ENCODE assay signal across 8 cellular contexts in the genomic region with DNA sequence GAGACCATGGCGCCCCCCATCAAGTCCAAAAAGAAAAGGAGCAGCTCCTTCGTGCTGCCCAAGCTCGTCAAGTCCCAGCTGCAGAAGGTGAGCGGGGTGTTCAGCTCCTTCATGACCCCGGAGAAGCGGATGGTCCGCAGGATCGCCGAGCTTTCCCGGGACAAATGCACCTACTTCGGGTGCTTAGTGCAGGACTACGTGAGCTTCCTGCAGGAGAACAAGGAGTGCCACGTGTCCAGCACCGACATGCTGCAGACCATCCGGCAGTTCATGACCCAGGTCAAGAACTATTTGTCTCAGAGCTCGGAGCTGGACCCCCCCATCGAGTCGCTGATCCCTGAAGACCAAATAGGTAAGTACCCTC. TPM values are rescaled to one million over a fixed set of nuclear protein-coding genes. Genes with fewer than 3 reads are reported as not detected.
A peak's percentile ranks its signal among the peaks of the same experiment; 100 is the strongest.
DNase-seq lines count a peak whose midpoint lies in the region; ATAC-seq and TF ChIP-seq lines count a peak whose summit lies in the region.

No MANE protein-coding gene starts in this region.

- H3K27me3 Mint-ChIP-seq in activated T-cell treated with anti-CD3 and anti-CD28 coated beads, Interleukin-2, amount 50 U/mL, for 24 hours = no peaks in the 10 kb centered on the region
- peaks cover 11% of the 10 kb centered on the region for H3K27me3 Mint-ChIP-seq in activated T-cell treated with anti-CD3 and anti-CD28 coated beads, Interleukin-2, amount 50 U/mL, for 72 hours (ENCODE audit: low read depth)

- H3K4me3 Mint-ChIP-seq in activated T-cell treated with anti-CD3 and anti-CD28 coated beads, Interleukin-2, amount 50 U/mL, for 24 hours = no peak overlapping the region
- no peak overlapping the region for H3K4me3 Mint-ChIP-seq in activated T-cell treated with anti-CD3 and anti-CD28 coated beads, Interleukin-2, amount 50 U/mL, for 72 hours

- peak; percentile 22 for DNase-seq in H7
- peak; percentile 62 to 75 (median 68) for DNase-seq in body of pancreas
- no peak for DNase-seq in kidney epithelial cell (ENCODE audit: low read depth)
- DNase-seq in activated CD4-positive, alpha-beta T cell treated with anti-CD3 and anti-CD28 coated beads for 4 hours = no peak
- no peak for DNase-seq in activated T-cell treated with anti-CD3 and anti-CD28 coated beads, Interleukin-2, amount 50 U/mL, for 24 hours
- DNase-seq in NCI-H345 (lab: John Stamatoyannopoulos, UW) = no peak
- DNase-seq in activated T-cell treated with anti-CD3 and anti-CD28 coated beads, Interleukin-2, amount 50 U/mL, for 72 hours = no peak

- TF ChIP-seq CTCF in body of pancreas (IDR thresholded peaks at IDR 0.05) (no peak), kidney epithelial cell (IDR thresholded peaks at IDR 0.05; ENCODE audit: insufficient read depth, low read length, poor library complexity, severe bottlenecking) (no peak)

- H3K9me3 Mint-ChIP-seq in activated T-cell treated with anti-CD3 and anti-CD28 coated beads, Interleukin-2, amount 50 U/mL, for 24 hours = no peaks in the 10 kb centered on the region
- no peaks in the 10 kb centered on the region for H3K9me3 Mint-ChIP-seq in activated T-cell treated with anti-CD3 and anti-CD28 coated beads, Interleukin-2, amount 50 U/mL, for 72 hours

- H3K36me3 ChIP-seq in H7 (replicated peaks; ENCODE audit: control insufficient read depth, insufficient read depth, low read length) (no peaks in the 10 kb centered on the region), body of pancreas (replicated peaks in 1 of 2; ENCODE audit: insufficient read depth in 1 of 2, low read depth in 2 of 2) (no peaks in the 10 kb centered on the region), kidney epithelial cell (ENCODE audit: control insufficient read depth, insufficient read depth, low read length) (peaks cover 1% of the 10 kb centered on the region), subcutaneous abdominal adipose tissue (ENCODE audit: control insufficient read depth in 5 of 5, insufficient read depth in 5 of 5, low read length in 5 of 5) (peaks cover 0 to 42% (median 24%) of the 10 kb centered on the region in 5 donors)

- H3K27ac Mint-ChIP-seq in activated T-cell treated with anti-CD3 and anti-CD28 coated beads, Interleukin-2, amount 50 U/mL, for 24 hours = no peak overlapping the region
- no peak overlapping the region for H3K27ac Mint-ChIP-seq in activated T-cell treated with anti-CD3 and anti-CD28 coated beads, Interleukin-2, amount 50 U/mL, for 72 hours

- H3K4me3 ChIP-seq in H7 (ENCODE audit: insufficient read depth, low read depth, low read length) = no peak overlapping the region
- peak overlapping the region; percentile 30 to 53 for H3K4me3 ChIP-seq in body of pancreas
- peak overlapping the region; percentile 61 for H3K4me3 ChIP-seq in kidney epithelial cell (ENCODE audit: low read depth, low read length)
- H3K4me3 ChIP-seq in subcutaneous abdominal adipose tissue (ENCODE audit: low read depth in 1 of 5, low read length in 5 of 5) = peak overlapping the region; percentile 63 to 90 (median 72)

- intact Hi-C loops in body of pancreas (cut with DNase I) = no loop called here

- ATAC-seq in body of pancreas = peak; percentile 42
- ATAC-seq in activated T-cell treated with anti-CD3 and anti-CD28 coated beads, Interleukin-2, amount 50 U/mL, for 72 hours (replicated peaks in 1 of 2) = no peak

- H3K27ac ChIP-seq in body of pancreas = peak overlapping the region; percentile 90 to 95 (median 94)
- H3K27ac ChIP-seq in subcutaneous abdominal adipose tissue (ENCODE audit: low read depth, low read length) = peak overlapping the region; percentile 96

- no peaks in the 10 kb centered on the region for H3K27me3 ChIP-seq in H7 (ENCODE audit: control insufficient read depth, insufficient read depth, low read length)
- no peaks in the 10 kb centered on the region for H3K27me3 ChIP-seq in body of pancreas
- H3K27me3 ChIP-seq in kidney epithelial cell (ENCODE audit: control insufficient read depth, insufficient read depth, low read length) = no peaks in the 10 kb centered on the region
- H3K27me3 ChIP-seq in subcutaneous abdominal adipose tissue (ENCODE audit: control insufficient read depth in 5 of 5, insufficient read depth in 4 of 5, low read length in 5 of 5) = no peaks in the 10 kb centered on the region

- peak overlapping the region in 4 of 5 donors; percentile 48 to 66 (median 60) for H3K9ac ChIP-seq in subcutaneous abdominal adipose tissue (ENCODE audit: low read length in 5 of 5)

- H3K4me1 Mint-ChIP-seq in activated T-cell treated with anti-CD3 and anti-CD28 coated beads, Interleukin-2, amount 50 U/mL, for 24 hours (ENCODE audit: low read depth) = peaks cover 13% of the 10 kb centered on the region
- peaks cover 9% of the 10 kb centered on the region for H3K4me1 Mint-ChIP-seq in activated T-cell treated with anti-CD3 and anti-CD28 coated beads, Interleukin-2, amount 50 U/mL, for 72 hours (ENCODE audit: low read depth)

- peak in 2 of 3 donors; percentile 59 to 61 for TF ChIP-seq POLR2A in body of pancreas (IDR thresholded peaks at IDR 0.05)

- peaks cover 56% of the 10 kb centered on the region for H3K4me1 ChIP-seq in body of pancreas
- H3K4me1 ChIP-seq in subcutaneous abdominal adipose tissue (ENCODE audit: control insufficient read depth in 5 of 5, insufficient read depth in 5 of 5, low read length in 5 of 5) = peaks cover 11 to 62% (median 55%) of the 10 kb centered on the region in 5 donors

- WGBS in body of pancreas, 2 donors = 10 to 15% methylated on average over 5 to 18 of the region's 18 CpGs

- H3K9me3 ChIP-seq in body of pancreas = no peaks in the 10 kb centered on the region
- H3K9me3 ChIP-seq in subcutaneous abdominal adipose tissue (ENCODE audit: control insufficient read depth in 5 of 5, low read length in 5 of 5) = no peaks in the 10 kb centered on the region

- H3K36me3 Mint-ChIP-seq in activated T-cell treated with anti-CD3 and anti-CD28 coated beads, Interleukin-2, amount 50 U/mL, for 24 hours (ENCODE audit: low read depth) = no peaks in the 10 kb centered on the region
- no peaks in the 10 kb centered on the region for H3K36me3 Mint-ChIP-seq in activated T-cell treated with anti-CD3 and anti-CD28 coated beads, Interleukin-2, amount 50 U/mL, for 72 hours (ENCODE audit: insufficient read depth in 2 of 2)

RNA-seq across cellular contexts. Expression of a gene that starts 41.7 kb away (rescaled TPM):
- 28.8 and 30.7 TPM in 2 replicates for total RNA-seq in H7 (2014; rRNA removed; shearing (Covaris generic))
- total RNA-seq in body of pancreas (10 to 100 TPM; 19.2 to 23.4 TPM), kidney epithelial cell (53.6 and 54.9 TPM in 2 replicates)
- total RNA-seq in activated T-cell treated with anti-CD3 and anti-CD28 coated beads, Interleukin-2, amount 50 U/mL, for 72 hours = 10 to 100 TPM; 62.9 to 72.5 TPM

Comparison
In these comparisons a context has a peak if more than half of its experiments do, and no peak if none do; other contexts are left out.
1. DNase-seq: peak in H7 (single experiment) and body of pancreas (4 of 4); none in kidney epithelial cell (single experiment), activated CD4-positive, alpha-beta T cell treated with anti-CD3 and anti-CD28 coated beads for 4 hours (0 of 2), activated T-cell treated with anti-CD3 and anti-CD28 coated beads, Interleukin-2, amount 50 U/mL, for 24 hours (single experiment), NCI-H345 (single experiment) and activated T-cell treated with anti-CD3 and anti-CD28 coated beads, Interleukin-2, amount 50 U/mL, for 72 hours (0 of 2).